ENCODE assay signal across 11 cellular contexts in genomic region chr4:189090174-189090814, GRCh38.
DNase-seq lines count a peak whose midpoint lies in the region; ATAC-seq, FAIRE-seq and TF ChIP-seq lines count a peak whose summit lies in the region.
"Had no signal": no experiment of that assay in that cellular context is flagged by ENCODE, and none has a peak within 500 bp of the region (broad histone marks: within the 10 kb centered on the region; RNA-seq: fewer than 3 reads in every experiment).

No MANE protein-coding gene starts in this region.

- intact Hi-C loops in heart right ventricle (cut with DNase I) = no loop called here
- intact Hi-C loops in Right ventricle myocardium inferior (cut with DNase I) = no loop called here
- intact Hi-C loops in Panc1 (cut with micrococcal nuclease; ENCODE audit: unreplicated experiment) = no loop called here
- intact Hi-C loops in pancreas (cut with DNase I) = no loop called here

- TF ChIP-seq CTCF in heart right ventricle (IDR thresholded peaks at IDR 0.05) (peak in 6 of 9 donors; percentile 7 to 19 (median 16)), Panc1 (IDR thresholded peaks at IDR 0.05) (peak; percentile 73), pancreas (IDR thresholded peaks at IDR 0.05) (peak in 1 of 4 donors; percentile 25)

- H3K4me3 ChIP-seq in heart right ventricle = no peak overlapping the region
- H3K4me3 ChIP-seq in Panc1 (ENCODE audit: low read depth in 2 of 2, low read length in 2 of 2) = no peak overlapping the region
- no peak overlapping the region for H3K4me3 ChIP-seq in pancreas
- H3K4me3 ChIP-seq: ovary had no signal

- WGBS in heart right ventricle, 2 donors = 90 to 91% methylated on average over 2 of the region's 2 CpGs
- WGBS in pancreas, 2 donors = 47 to 55% methylated on average over 2 of the region's 2 CpGs

- H3K4me1 ChIP-seq in heart right ventricle (no peaks in the 10 kb centered on the region), Panc1 (ENCODE audit: control insufficient read depth, insufficient read depth, low read length) (no peaks in the 10 kb centered on the region), pancreas (no peaks in the 10 kb centered on the region)

- in situ Hi-C loops in Panc1 (cut with HindIII; ENCODE audit: low pct_unique_long_range_greater_than_20kb, low sequenced_read_pairs) = no loop called here

- no peak overlapping the region for H3K27ac ChIP-seq in heart right ventricle
- no peak overlapping the region for H3K27ac ChIP-seq in Panc1 (ENCODE audit: low read length)
- no peak overlapping the region for H3K27ac ChIP-seq in pancreas
- H3K27ac ChIP-seq: ovary had no signal

- DNase-seq in heart right ventricle (no peak), Right ventricle myocardium inferior (ENCODE audit: missing footprints) (no peak), Panc1 (ENCODE audit: low read depth, low spot score) (no peak), foreskin melanocyte (peak; percentile 8), urothelium cell line (ENCODE audit: low spot score) (peak; percentile 33), pancreas (no peak), nucleus accumbens (lab: John Stamatoyannopoulos, UW) (no peak)
- DNase-seq: activated CD4-positive, alpha-beta memory T cell treated with anti-CD3 and anti-CD28 coated beads, Interleukin-2, amount 10 ng/mL, durations not matched to agents 7 days and 5 days; NCI-H2171 treated with DMSO at 0.1 percent for 48 hours; ovary had no signal

- no peaks in the 10 kb centered on the region for H3K36me3 ChIP-seq in heart right ventricle
- no peaks in the 10 kb centered on the region for H3K36me3 ChIP-seq in Panc1 (ENCODE audit: control insufficient read depth, insufficient read depth, low read length)
- no peaks in the 10 kb centered on the region for H3K36me3 ChIP-seq in pancreas
- H3K36me3 ChIP-seq: ovary had no signal

- no TSS peak for BruUV-seq in Panc1 (replicated peaks; lab: Mats Ljungman, UMichigan)

- no peaks in the 10 kb centered on the region for H3K27me3 ChIP-seq in heart right ventricle
- no peaks in the 10 kb centered on the region for H3K27me3 ChIP-seq in Panc1 (ENCODE audit: control insufficient read depth, insufficient read depth, low read length)
- no peaks in the 10 kb centered on the region for H3K27me3 ChIP-seq in pancreas
- H3K27me3 ChIP-seq: ovary had no signal

- no peak for FAIRE-seq in urothelium cell line (lab: Jason Lieb, UNC)
- no peak for FAIRE-seq in pancreas (lab: Jason Lieb, UNC)

- CTCF ChIA-PET in Panc1 (lab: Charles Lee) = interaction anchor here (0.6 kb wide), 1 partner anchor 441 kb away, joined by 3 read pairs; no protein-coding TSS in a partner anchor

- POLR2A ChIA-PET in Panc1 (lab: Charles Lee) = no interaction called here

- ATAC-seq in heart right ventricle = no peak
- ATAC-seq in Right ventricle myocardium inferior = no peak
- ATAC-seq in Panc1 = 0 out of 2 replicates have a peak, but pooled peaks have one; percentile 71
- no peak for ATAC-seq in HG03025 (IDR thresholded peaks at IDR 0.05; ENCODE audit: low FRiP score, unreplicated experiment)
- ATAC-seq in pancreas = no peak

- peaks cover 0 to 10% (median 0%) of the 10 kb centered on the region in 11 donors for H3K9me3 ChIP-seq in heart right ventricle
- H3K9me3 ChIP-seq in Panc1 (ENCODE audit: control insufficient read depth, insufficient read depth, low read depth, low read length) = no peaks in the 10 kb centered on the region
- H3K9me3 ChIP-seq in pancreas = no peaks in the 10 kb centered on the region
- H3K9me3 ChIP-seq: ovary had no signal

Comparison
In these comparisons a context has a peak if more than half of its experiments do, and no peak if none do; other contexts are left out.
1. DNase-seq: peak in foreskin melanocyte (single experiment) and urothelium cell line (single experiment); none in heart right ventricle (0 of 2), Right ventricle myocardium inferior (single experiment), Panc1 (single experiment), pancreas (0 of 6) and nucleus accumbens (0 of 56).